ENCODE assay signal across 36 cellular contexts in the genomic region with DNA sequence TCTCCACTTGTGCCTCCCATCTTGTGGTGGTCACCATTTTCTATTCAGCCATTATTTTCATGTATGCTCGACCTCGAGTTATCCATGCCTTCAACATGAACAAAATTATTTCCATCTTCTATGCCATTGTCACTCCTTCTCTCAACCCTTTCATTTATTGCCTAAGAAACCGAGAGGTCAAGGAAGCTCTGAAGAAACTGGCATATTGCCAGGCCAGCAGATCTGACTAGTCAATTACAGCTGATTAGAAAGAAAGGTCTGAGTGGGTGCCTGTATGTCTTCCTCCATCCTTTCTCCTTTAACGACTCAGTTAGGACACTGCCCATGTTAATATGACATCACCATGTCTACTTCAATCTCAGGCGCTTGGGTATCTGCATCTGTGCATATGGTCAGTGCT. TPM values are rescaled to one million over a fixed set of nuclear protein-coding genes. Genes with fewer than 3 reads are reported as not detected.
"Had no signal": no experiment of that assay in that cellular context is flagged by ENCODE, and none has a peak within 500 bp of the region (broad histone marks: within the 10 kb centered on the region; RNA-seq: fewer than 3 reads in every experiment).

No MANE protein-coding gene starts in this region.

- H3K27ac ChIP-seq: PC-9, RWPE1, SJCRH30, SK-N-MC had no signal

- H3K4me1 ChIP-seq: SJCRH30 had no signal

- H3K9me3 ChIP-seq: SJCRH30 had no signal

- H3K27me3 ChIP-seq: SJCRH30 had no signal

- DNase-seq: Karpas-422, MM.1S, MV-4-11, NCI-H1092, NCI-H1105, NCI-H1417 treated with DMSO at 0.1 percent for 48 hours, NCI-H1436 treated with DMSO at 0.1 percent for 48 hours, NCI-H1694 treated with DMSO at 0.1 percent for 48 hours, NCI-H187 treated with DMSO at 0.1 percent for 48 hours, NCI-H2029, NCI-H2081, NCI-H2171 treated with DMSO at 0.1 percent for 48 hours, NCI-H2227 treated with DMSO at 0.1 percent for 48 hours, NCI-H345, NCI-H446, NCI-H510A treated with DMSO at 0.1 percent for 48 hours, NCI-H524 treated with DMSO at 0.1 percent for 48 hours, NCI-H526 treated with DMSO at 0.1 percent for 48 hours, NCI-H774, PC-9, SHP77, SIG-M5, SJCRH30, T-cell had no signal

- H3K4me3 ChIP-seq: PC-9, SJCRH30, SK-N-MC had no signal

- ATAC-seq: Panc1, Right ventricle myocardium inferior, SK-N-SH treated with all-trans-retinoic acid at 6 μM for 48 hours, T-cell had no signal

- H3K36me3 ChIP-seq: SJCRH30 had no signal

- H3K4me2 ChIP-seq: PC-9 had no signal

- H2AFZ ChIP-seq: PC-9 had no signal

RNA-seq across cellular contexts. Expression of gene OR6B1, which starts 4.6 kb away (rescaled TPM):
- total RNA-seq: LHCN-M2; MCF 10A; NCI-H460; OCI-LY7; PC-9; Right ventricle myocardium inferior; RPMI7951; SJCRH30; SK-MEL-5; T-cell; T-helper 1 cell treated with Interleukin-12 subunit alpha and Interleukin-12 subunit beta and Interleukin-4 antibody, amounts not matched to agents 30 ng/mL and 1 ng/mL, for 36 hours had no signal

RNA-seq across cellular contexts. Expression of gene OR2A5, which starts 44.0 kb away (rescaled TPM):
- total RNA-seq: LHCN-M2; MCF 10A; NCI-H460; OCI-LY7; PC-9; Right ventricle myocardium inferior; RPMI7951; SJCRH30; T-cell; T-helper 1 cell treated with Interleukin-12 subunit alpha and Interleukin-12 subunit beta and Interleukin-4 antibody, amounts not matched to agents 30 ng/mL and 1 ng/mL, for 36 hours had no signal

RNA-seq across cellular contexts. Expression of gene OR2F1, which starts 50.1 kb away (rescaled TPM):
- total RNA-seq: LHCN-M2; MCF 10A; NCI-H460; OCI-LY7; PC-9; Right ventricle myocardium inferior; RPMI7951; SJCRH30; SK-MEL-5; T-cell; T-helper 1 cell treated with Interleukin-12 subunit alpha and Interleukin-12 subunit beta and Interleukin-4 antibody, amounts not matched to agents 30 ng/mL and 1 ng/mL, for 36 hours had no signal
